In the genomic region with DNA sequence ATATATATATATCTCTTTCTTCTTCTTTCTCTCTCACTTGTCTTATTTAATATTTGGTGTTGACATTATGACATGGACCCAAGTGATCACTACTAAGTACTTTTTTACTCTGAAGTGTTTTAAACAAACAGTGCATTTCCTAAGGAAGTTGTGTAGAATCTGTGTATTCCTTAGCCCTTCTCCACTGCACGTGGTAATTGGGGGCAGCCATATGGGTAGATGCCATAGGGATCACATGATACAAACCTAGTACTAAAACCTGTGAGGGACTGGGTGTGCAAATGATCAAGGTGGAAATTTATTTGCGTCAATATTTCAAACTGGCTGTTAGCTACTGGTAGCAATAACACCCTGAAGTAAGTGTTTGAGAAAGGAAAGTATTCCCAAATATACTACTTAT, we compare ENCODE assay signal across 21 cellular contexts.
"Had no signal": no experiment of that assay in that cellular context is flagged by ENCODE, and none has a peak within 500 bp of the region (broad histone marks: within the 10 kb centered on the region; RNA-seq: fewer than 3 reads in every experiment).

No MANE protein-coding gene starts in this region.

- FAIRE-seq: urothelium cell line had no signal

- DNase-seq: natural killer cell; occipital lobe; ovary; posterior cingulate gyrus; psoas muscle; right cardiac atrium; right lobe of liver; sigmoid colon; small intestine; stimulated activated CD4-positive, alpha-beta T cell treated with anti-CD3 and anti-CD28 coated beads, Interleukin-15, amount 100 ng/mL, for 24 hours; stimulated activated CD4-positive, alpha-beta T cell treated with anti-CD3 and anti-CD28 coated beads, Interleukin-2, amount 100 ng/mL, for 24 hours; stimulated activated CD4-positive, alpha-beta T cell treated with anti-CD3 and anti-CD28 coated beads, Interleukin-2, amount 100 ng/mL, for 48 hours; stimulated activated CD4-positive, alpha-beta T cell treated with anti-CD3 and anti-CD28 coated beads, Interleukin-4, amount 100 ng/mL, for 24 hours; stimulated activated naive B cell treated with anti-CD40 and anti-IgM and Interleukin-4, amounts not matched to agents 10 μg/mL and 1 μg/mL and 100 μg/mL, for 72 hours; stimulated activated naive CD4-positive, alpha-beta T cell treated with Interleukin-2 at 50 U/mL for 16 hours; stomach; thyroid gland; trophoblast cell; upper lobe of left lung had no signal

- ATAC-seq: natural killer cell; psoas muscle; right cardiac atrium; right lobe of liver; stimulated activated effector memory CD8-positive, alpha-beta T cell treated with anti-CD3 and anti-CD28 coated beads, Interleukin-12 subunit alpha, Interleukin-12 subunit beta, amount 100 ng/mL, for 72 hours; stimulated activated naive B cell treated with anti-CD40 and anti-IgM and Interleukin-4, amounts not matched to agents 10 μg/mL and 1 μg/mL and 100 μg/mL, for 72 hours had no signal
